ENCODE assay signal across 8 cellular contexts in the genomic region with DNA sequence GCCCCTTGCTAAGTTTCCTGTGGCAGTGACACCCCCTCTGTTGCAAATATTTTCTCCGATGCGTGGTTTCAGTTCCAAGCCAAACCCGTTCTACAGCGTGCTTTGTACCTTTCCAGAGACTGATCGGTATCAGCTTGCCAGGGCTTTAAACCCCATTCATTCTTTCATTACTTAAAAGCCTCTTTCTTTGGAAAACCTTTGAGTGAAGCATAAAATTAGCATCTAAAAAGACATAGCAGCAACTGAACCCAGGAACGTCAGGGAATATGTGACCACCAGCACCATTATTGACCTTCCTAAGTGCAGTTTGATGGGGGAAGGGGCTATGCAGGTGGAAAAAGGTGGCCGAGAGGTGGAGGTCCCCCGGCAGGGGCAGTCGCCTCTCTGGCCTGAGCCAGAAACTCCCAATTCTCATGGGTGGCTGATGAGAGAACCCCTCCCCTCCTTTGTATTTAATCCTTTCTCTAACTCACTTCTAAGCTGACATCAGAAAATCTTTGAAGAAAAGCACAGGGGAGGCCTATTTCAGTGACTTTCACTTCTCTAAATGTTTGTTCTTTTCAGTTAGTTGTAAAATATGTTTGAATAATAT.
A peak's percentile ranks its signal among the peaks of the same experiment; 100 is the strongest.
DNase-seq lines count a peak whose midpoint lies in the region; ATAC-seq, FAIRE-seq and TF ChIP-seq lines count a peak whose summit lies in the region.

No MANE protein-coding gene starts in this region.

- no peaks in the 10 kb centered on the region for H3K36me3 ChIP-seq in bronchial epithelial cell (ENCODE audit: control insufficient read depth, insufficient read depth, low read length)

- ATAC-seq in HG03378 (IDR thresholded peaks at IDR 0.05; ENCODE audit: unreplicated experiment): peak; percentile 63

- H3K4me3 Mint-ChIP-seq in chondrocyte (ENCODE audit: unreplicated experiment): no peak overlapping the region

- no peak overlapping the region for H3K27ac Mint-ChIP-seq in chondrocyte (ENCODE audit: unreplicated experiment)

- H3K27me3 ChIP-seq in bronchial epithelial cell (ENCODE audit: control insufficient read depth, insufficient read depth, low read length): no peaks in the 10 kb centered on the region

- FAIRE-seq in bronchial epithelial cell (lab: Jason Lieb, UNC): no peak

- H3K4me1 Mint-ChIP-seq in chondrocyte (ENCODE audit: low read depth): no peaks in the 10 kb centered on the region

- H3K36me3 Mint-ChIP-seq in chondrocyte (ENCODE audit: low read depth): peaks cover 4% of the 10 kb centered on the region

- DNase-seq in NCI-H82 (lab: John Stamatoyannopoulos, UW) (peak; percentile 11), NCI-H82 treated with DMSO at 0.1 percent for 48 hours (lab: John Stamatoyannopoulos, UW; ENCODE audit: unreplicated experiment) (no peak), bronchial epithelial cell (ENCODE audit: low read depth) (peak; percentile 73), pons (ENCODE audit: low spot score) (peak; percentile 19), chondrocyte (ENCODE audit: low spot score) (no peak), NCI-H1436 (lab: John Stamatoyannopoulos, UW) (no peak)
- no peak for DNase-seq in activated CD8-positive, alpha-beta memory T cell treated with anti-CD3 and anti-CD28 coated beads for 24 hours

- peaks cover 16% of the 10 kb centered on the region for H3K9me3 Mint-ChIP-seq in chondrocyte (ENCODE audit: low read depth)

- peak overlapping the region; percentile 1 for H3K4me3 ChIP-seq in bronchial epithelial cell (ENCODE audit: low read depth, low read length)

- TF ChIP-seq CTCF in bronchial epithelial cell (IDR thresholded peaks at IDR 0.05; ENCODE audit: insufficient read depth, low read length, severe bottlenecking) (no peak), chondrocyte (IDR thresholded peaks at IDR 0.05) (no peak)

- H3K27me3 Mint-ChIP-seq in chondrocyte (ENCODE audit: low read depth): no peaks in the 10 kb centered on the region

Comparison
In these comparisons a context has a peak if more than half of its experiments do, and no peak if none do; other contexts are left out.
1. DNase-seq: peak in NCI-H82 (single experiment), bronchial epithelial cell (single experiment) and pons (single experiment); none in NCI-H82 treated with DMSO at 0.1 percent for 48 hours (single experiment), chondrocyte (single experiment), activated CD8-positive, alpha-beta memory T cell treated with anti-CD3 and anti-CD28 coated beads for 24 hours (single experiment) and NCI-H1436 (single experiment).